In the genomic region with DNA sequence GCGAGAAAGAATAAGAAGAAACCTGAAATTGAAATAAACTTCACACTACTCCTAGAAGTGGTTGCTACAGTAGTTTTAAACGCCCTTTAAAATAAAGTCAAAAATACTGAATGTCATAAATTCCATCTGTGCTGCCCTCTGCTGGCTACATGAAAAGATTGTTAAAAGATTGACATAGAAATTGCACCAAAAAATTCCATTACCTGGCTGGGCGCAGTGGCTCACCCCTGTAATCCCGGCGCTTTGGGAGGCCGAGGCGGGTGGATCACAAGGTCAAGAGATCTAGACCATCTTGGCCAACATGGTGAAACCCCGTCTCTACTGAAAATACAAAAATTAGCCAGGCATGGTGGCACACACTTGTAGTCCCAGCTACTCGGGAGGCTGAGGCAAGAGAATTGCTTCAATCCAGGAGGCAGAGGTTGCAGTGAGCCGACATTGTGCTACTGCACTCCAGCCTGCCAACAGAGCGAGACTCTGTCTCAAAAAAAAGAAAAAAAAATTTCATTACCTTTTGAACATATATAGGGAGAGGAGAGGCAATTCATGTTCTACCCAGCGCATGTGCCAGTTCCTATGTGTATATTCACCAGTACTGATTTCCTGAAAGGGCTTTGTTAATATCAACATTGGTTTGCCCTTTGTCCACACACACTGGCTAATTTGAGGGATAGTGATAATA, we compare ENCODE assay signal across 2 cellular contexts.
TF ChIP-seq lines count a peak whose summit lies in the region.

No MANE protein-coding gene starts in this region.

TF ChIP-seq in HCT116, 20 proteins besides CTCF, POLR2A, EP300 and RAD21:
- no peak; the same call in 1 of the 2 replicates for TF ChIP-seq SP1 (IDR thresholded peaks at IDR 0.05; ENCODE audit: low read depth)
- no peak for TF ChIP-seq EZH2 (IDR thresholded peaks at IDR 0.05)
- no peak for TF ChIP-seq TCF7L2 (IDR thresholded peaks at IDR 0.05; ENCODE audit: borderline replicate concordance, extremely low read depth, insufficient read depth, insufficient read length)
- TF ChIP-seq, protein P1, sequence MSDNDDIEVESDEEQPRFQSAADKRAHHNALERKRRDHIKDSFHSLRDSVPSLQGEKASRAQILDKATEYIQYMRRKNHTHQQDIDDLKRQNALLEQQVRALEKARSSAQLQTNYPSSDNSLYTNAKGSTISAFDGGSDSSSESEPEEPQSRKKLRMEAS (IDR thresholded peaks at IDR 0.05): no peak
- TF ChIP-seq, protein P2, sequence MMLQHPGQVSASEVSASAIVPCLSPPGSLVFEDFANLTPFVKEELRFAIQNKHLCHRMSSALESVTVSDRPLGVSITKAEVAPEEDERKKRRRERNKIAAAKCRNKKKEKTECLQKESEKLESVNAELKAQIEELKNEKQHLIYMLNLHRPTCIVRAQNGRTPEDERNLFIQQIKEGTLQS (IDR thresholded peaks at IDR 0.05): no peak
- TF ChIP-seq FOSL1 (IDR thresholded peaks at IDR 0.05; ENCODE audit: low read depth): no peak
- no peak for TF ChIP-seq YY1 (IDR thresholded peaks at IDR 0.05; ENCODE audit: extremely low read depth, insufficient replicate concordance, low read depth, low read length)
- TF ChIP-seq ELF1 (IDR thresholded peaks at IDR 0.05; ENCODE audit: borderline replicate concordance, low read depth): no peak
- TF ChIP-seq ZNF274 (IDR thresholded peaks at IDR 0.05; ENCODE audit: low read depth, low read length): no peak
- TF ChIP-seq POLR2AphosphoS5 (IDR thresholded peaks at IDR 0.05; ENCODE audit: low read depth, low read length): no peak
- TF ChIP-seq CEBPB (IDR thresholded peaks at IDR 0.05; ENCODE audit: low read depth): no peak
- no peak for TF ChIP-seq SIN3A (IDR thresholded peaks at IDR 0.05; ENCODE audit: low read depth)
- TF ChIP-seq ZFX (IDR thresholded peaks at IDR 0.05): no peak
- TF ChIP-seq, protein P3, sequence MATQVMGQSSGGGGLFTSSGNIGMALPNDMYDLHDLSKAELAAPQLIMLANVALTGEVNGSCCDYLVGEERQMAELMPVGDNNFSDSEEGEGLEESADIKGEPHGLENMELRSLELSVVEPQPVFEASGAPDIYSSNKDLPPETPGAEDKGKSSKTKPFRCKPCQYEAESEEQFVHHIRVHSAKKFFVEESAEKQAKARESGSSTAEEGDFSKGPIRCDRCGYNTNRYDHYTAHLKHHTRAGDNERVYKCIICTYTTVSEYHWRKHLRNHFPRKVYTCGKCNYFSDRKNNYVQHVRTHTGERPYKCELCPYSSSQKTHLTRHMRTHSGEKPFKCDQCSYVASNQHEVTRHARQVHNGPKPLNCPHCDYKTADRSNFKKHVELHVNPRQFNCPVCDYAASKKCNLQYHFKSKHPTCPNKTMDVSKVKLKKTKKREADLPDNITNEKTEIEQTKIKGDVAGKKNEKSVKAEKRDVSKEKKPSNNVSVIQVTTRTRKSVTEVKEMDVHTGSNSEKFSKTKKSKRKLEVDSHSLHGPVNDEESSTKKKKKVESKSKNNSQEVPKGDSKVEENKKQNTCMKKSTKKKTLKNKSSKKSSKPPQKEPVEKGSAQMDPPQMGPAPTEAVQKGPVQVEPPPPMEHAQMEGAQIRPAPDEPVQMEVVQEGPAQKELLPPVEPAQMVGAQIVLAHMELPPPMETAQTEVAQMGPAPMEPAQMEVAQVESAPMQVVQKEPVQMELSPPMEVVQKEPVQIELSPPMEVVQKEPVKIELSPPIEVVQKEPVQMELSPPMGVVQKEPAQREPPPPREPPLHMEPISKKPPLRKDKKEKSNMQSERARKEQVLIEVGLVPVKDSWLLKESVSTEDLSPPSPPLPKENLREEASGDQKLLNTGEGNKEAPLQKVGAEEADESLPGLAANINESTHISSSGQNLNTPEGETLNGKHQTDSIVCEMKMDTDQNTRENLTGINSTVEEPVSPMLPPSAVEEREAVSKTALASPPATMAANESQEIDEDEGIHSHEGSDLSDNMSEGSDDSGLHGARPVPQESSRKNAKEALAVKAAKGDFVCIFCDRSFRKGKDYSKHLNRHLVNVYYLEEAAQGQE (IDR thresholded peaks at IDR 0.05; ENCODE audit: low read depth): no peak
- no peak for TF ChIP-seq JUND (IDR thresholded peaks at IDR 0.05)
- no peak for TF ChIP-seq EZH2phosphoT487 (IDR thresholded peaks at IDR 0.05; ENCODE audit: borderline replicate concordance)
- TF ChIP-seq, protein P4, sequence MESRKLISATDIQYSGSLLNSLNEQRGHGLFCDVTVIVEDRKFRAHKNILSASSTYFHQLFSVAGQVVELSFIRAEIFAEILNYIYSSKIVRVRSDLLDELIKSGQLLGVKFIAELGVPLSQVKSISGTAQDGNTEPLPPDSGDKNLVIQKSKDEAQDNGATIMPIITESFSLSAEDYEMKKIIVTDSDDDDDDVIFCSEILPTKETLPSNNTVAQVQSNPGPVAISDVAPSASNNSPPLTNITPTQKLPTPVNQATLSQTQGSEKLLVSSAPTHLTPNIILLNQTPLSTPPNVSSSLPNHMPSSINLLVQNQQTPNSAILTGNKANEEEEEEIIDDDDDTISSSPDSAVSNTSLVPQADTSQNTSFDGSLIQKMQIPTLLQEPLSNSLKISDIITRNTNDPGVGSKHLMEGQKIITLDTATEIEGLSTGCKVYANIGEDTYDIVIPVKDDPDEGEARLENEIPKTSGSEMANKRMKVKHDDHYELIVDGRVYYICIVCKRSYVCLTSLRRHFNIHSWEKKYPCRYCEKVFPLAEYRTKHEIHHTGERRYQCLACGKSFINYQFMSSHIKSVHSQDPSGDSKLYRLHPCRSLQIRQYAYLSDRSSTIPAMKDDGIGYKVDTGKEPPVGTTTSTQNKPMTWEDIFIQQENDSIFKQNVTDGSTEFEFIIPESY (IDR thresholded peaks at IDR 0.05; ENCODE audit: extremely low read depth, insufficient replicate concordance, low read length): no peak

TF ChIP-seq in endothelial cell of umbilical vein, 7 proteins besides CTCF, POLR2A, EP300 and RAD21:
- TF ChIP-seq GATA2 (IDR thresholded peaks at IDR 0.05; ENCODE audit: insufficient read depth, insufficient read length, low read depth, low read length) (no peak), POLR2AphosphoS5 (IDR thresholded peaks at IDR 0.05; ENCODE audit: insufficient read depth, low read depth, low read length) (no peak), EZH2 (IDR thresholded peaks at IDR 0.05; ENCODE audit: borderline replicate concordance, low read depth, low read length, severe bottlenecking) (no peak), MYC (IDR thresholded peaks at IDR 0.05; ENCODE audit: low read depth, low read length) (no peak), JUN (IDR thresholded peaks at IDR 0.05; ENCODE audit: borderline replicate concordance, insufficient read depth, insufficient read length, low read depth) (no peak), FOS (IDR thresholded peaks at IDR 0.05; ENCODE audit: borderline replicate concordance, insufficient read depth, low read length) (no peak)
- TF ChIP-seq, protein P1 (IDR thresholded peaks at IDR 0.05; ENCODE audit: insufficient read depth, insufficient read length): no peak
